ENCODE assay signal across 1 cellular context in genomic region chr12:109477185-109477962, GRCh38.
A peak's percentile ranks its signal among the peaks of the same experiment; 100 is the strongest.
TF ChIP-seq lines count a peak whose summit lies in the region.

Gene KCTD10 (minus strand): TSS chr12:109477300. CDS start chr12:109477262, 38 bp downstream.
Gene UBE3B (plus strand): TSS chr12:109477634. CDS start chr12:109483552, 5,918 bp downstream.

TF ChIP-seq in K562, 482 proteins besides CTCF, POLR2A, EP300 and RAD21 (continued from another document and continues in another):
- no peak for TF ChIP-seq MGA (IDR thresholded peaks at IDR 0.05)
- 0 out of 2 replicates have a peak, but pooled peaks have one; percentile 33 for TF ChIP-seq MTA1 (IDR thresholded peaks at IDR 0.05; ENCODE audit: borderline replicate concordance)
- TF ChIP-seq OTX1 (CRISPR knock-in tag; IDR thresholded peaks at IDR 0.05): peak; percentile 76; the same call in 1 of the 2 replicates
- no peak for TF ChIP-seq MLX (CRISPR knock-in tag; conservative IDR thresholded peaks at IDR 0.05)
- no peak for TF ChIP-seq RBM25 (IDR thresholded peaks at IDR 0.05; ENCODE audit: low read depth, low read length, severe bottlenecking)
- TF ChIP-seq GATA2 (CRISPR knock-in tag; IDR thresholded peaks at IDR 0.05): no peak
- TF ChIP-seq CLOCK (CRISPR knock-in tag; IDR thresholded peaks at IDR 0.05; ENCODE audit: borderline replicate concordance): no peak
- TF ChIP-seq MLLT1 (IDR thresholded peaks at IDR 0.05): no peak
- no peak for TF ChIP-seq SAFB (IDR thresholded peaks at IDR 0.05; ENCODE audit: borderline replicate concordance, low read depth, low read length)
- no peak for TF ChIP-seq CCAR2 (IDR thresholded peaks at IDR 0.05; ENCODE audit: low read depth, low read length)
- no peak for TF ChIP-seq ZNF124 (CRISPR knock-in tag; IDR thresholded peaks at IDR 0.05)
- no peak for TF ChIP-seq JUN (IDR thresholded peaks at IDR 0.05; ENCODE audit: borderline replicate concordance, low read depth, low read length)
- TF ChIP-seq JUN (CRISPR knock-in tag; IDR thresholded peaks at IDR 0.05; ENCODE audit: borderline replicate concordance): no peak
- no peak for TF ChIP-seq JUNB (CRISPR knock-in tag; conservative IDR thresholded peaks at IDR 0.05)
- no peak for TF ChIP-seq PREB (CRISPR knock-in tag; IDR thresholded peaks at IDR 0.05)
- TF ChIP-seq CBFA2T2 (conservative IDR thresholded peaks at IDR 0.05): no peak
- TF ChIP-seq FOXO4 (CRISPR knock-in tag; IDR thresholded peaks at IDR 0.05): 0 out of 2 replicates have a peak, but pooled peaks have one; percentile 30
- no peak for TF ChIP-seq ZNF778 (CRISPR knock-in tag; IDR thresholded peaks at IDR 0.05)
- TF ChIP-seq PRDM10 (IDR thresholded peaks at IDR 0.05; ENCODE audit: partially characterized antibody): no peak
- no peak; the same call in 1 of the 2 replicates for TF ChIP-seq CBX1 (IDR thresholded peaks at IDR 0.05; ENCODE audit: low read depth)
- TF ChIP-seq MYC (IDR thresholded peaks at IDR 0.05; ENCODE audit: low read depth, low read length): peak; percentile 57; the same call in 1 of the 2 replicates
- TF ChIP-seq MYC (CRISPR knock-in tag; IDR thresholded peaks at IDR 0.05; ENCODE audit: borderline replicate concordance, low read depth): peak; percentile 81; the same call in 1 of the 2 replicates
- peak; percentile 54 for TF ChIP-seq ETS2 (tag; IDR thresholded peaks at IDR 0.05; ENCODE audit: borderline replicate concordance, poor library complexity, severe bottlenecking)
- TF ChIP-seq PCBP2 (IDR thresholded peaks at IDR 0.05; ENCODE audit: low read depth, low read length, poor library complexity, severe bottlenecking): no peak
- peak; percentile 57; the same call in 1 of the 2 replicates for TF ChIP-seq BCL6 (CRISPR knock-in tag; IDR thresholded peaks at IDR 0.05)
- no peak for TF ChIP-seq ZNF589 (CRISPR knock-in tag; IDR thresholded peaks at IDR 0.05; ENCODE audit: low read depth)
- TF ChIP-seq USF2 (CRISPR knock-in tag; IDR thresholded peaks at IDR 0.05): no peak
- TF ChIP-seq NFIC (IDR thresholded peaks at IDR 0.05): peak; percentile 58; the same call in 1 of the 2 replicates
- no peak for TF ChIP-seq ZNF668 (CRISPR knock-in tag; IDR thresholded peaks at IDR 0.05)
- TF ChIP-seq TCF7 (IDR thresholded peaks at IDR 0.05; ENCODE audit: borderline replicate concordance): no peak
